ENCODE assay signal across 8 cellular contexts in genomic region chr1:112466078-112466660, GRCh38. TPM values are rescaled to one million over a fixed set of nuclear protein-coding genes. Genes with fewer than 3 reads are reported as not detected.
DNase-seq lines count a peak whose midpoint lies in the region; ATAC-seq and TF ChIP-seq lines count a peak whose summit lies in the region.

No MANE protein-coding gene starts in this region.

- 29% methylated on average over 10 of the region's 31 CpGs for WGBS in SK-N-SH (ENCODE audit: low lambda C conversion rate)
- 0 to 2% (median 1%) methylated on average over 31 of the region's 31 CpGs for WGBS in ovary, 3 donors
- WGBS in thymus, result 4% methylated on average over 31 of the region's 31 CpGs

- H4K20me1 ChIP-seq in SK-N-SH (ENCODE audit: insufficient read depth), result no peaks in the 10 kb centered on the region

- peak; percentile 87 for DNase-seq in GM10248 (ENCODE audit: extremely low spot score)
- peak; percentile 81 for DNase-seq in NCI-H1048 (lab: John Stamatoyannopoulos, UW)
- DNase-seq in SK-N-SH, result peak; percentile 85
- peak; percentile 86 to 90 for DNase-seq in activated naive CD4-positive, alpha-beta T cell treated with anti-CD3 and anti-CD28 coated beads, Interleukin-2, amount 50 U/mL, for 72 hours (ENCODE audit: low spot score in 2 of 2)
- DNase-seq in glomerular visceral epithelial cell (ENCODE audit: extremely low spot score), result peak; percentile 93
- peak; percentile 96 to 98 (median 96) for DNase-seq in ovary

- CTCF ChIA-PET in GM10248 (lab: Yijun Ruan, JAX) (interaction anchor here (0.7 to 7.7 kb wide), 36 partner anchors 9 to 250 kb away, joined by 3 to 76 read pairs (median 4); partner anchors contain the start of genes CTTNBP2NL and PPM1J), SK-N-SH (lab: Yijun Ruan, JAX) (interaction anchor here (0.6 to 12.9 kb wide), 33 partner anchors 9 to 671 kb away, joined by 3 to 154 read pairs (median 4); partner anchors contain the start of genes CTTNBP2NL and MOV10)

- peak overlapping the region; percentile 37 to 80 for H3K27ac Mint-ChIP-seq in activated naive CD4-positive, alpha-beta T cell treated with anti-CD3 and anti-CD28 coated beads, Interleukin-2, amount 50 U/mL, for 72 hours

- H3K4me2 ChIP-seq in SK-N-SH, result peak overlapping the region; percentile 41; the same call in 1 of the 2 replicates

- H3K4me3 ChIP-seq in SK-N-SH (ENCODE audit: low read depth in 2 of 2, low read length in 1 of 2) (peak overlapping the region; percentile 24 to 35; a peak in 3 of 4 replicates), ovary (peak overlapping the region; percentile 30), thymus (ENCODE audit: low read length) (peak overlapping the region; percentile 30)

- peak; percentile 45 for TF ChIP-seq POLR2A in ovary (IDR thresholded peaks at IDR 0.05)

- intact Hi-C loops in ovary (cut with DNase I), result loop anchor here (1.0 to 5.0 kb wide), 2 partner anchors 74 to 75 kb away; no protein-coding TSS in a partner anchor

- ATAC-seq in HG02588 (IDR thresholded peaks at IDR 0.05; ENCODE audit: unreplicated experiment), result peak; percentile 89
- ATAC-seq in activated naive CD4-positive, alpha-beta T cell treated with anti-CD3 and anti-CD28 coated beads, Interleukin-2, amount 50 U/mL, for 72 hours, result peak; percentile 97 to 98

- peak overlapping the region; percentile 74; the same call in 1 of the 2 replicates for H2AFZ ChIP-seq in SK-N-SH (ENCODE audit: low read depth)

- TF ChIP-seq RAD21 in SK-N-SH (IDR thresholded peaks at IDR 0.05; ENCODE audit: low read length), result peak; percentile 79

- peaks cover 20% of the 10 kb centered on the region for H3F3A ChIP-seq in SK-N-SH (replicated peaks; ENCODE audit: insufficient read depth)

- H3K9me3 ChIP-seq in SK-N-SH (no peaks in the 10 kb centered on the region), ovary (no peaks in the 10 kb centered on the region), thymus (ENCODE audit: control insufficient read depth) (no peaks in the 10 kb centered on the region)

- H3K9me3 Mint-ChIP-seq in activated naive CD4-positive, alpha-beta T cell treated with anti-CD3 and anti-CD28 coated beads, Interleukin-2, amount 50 U/mL, for 72 hours, result no peaks in the 10 kb centered on the region

- TF ChIP-seq CTCF in GM10248 (IDR thresholded peaks at IDR 0.05; ENCODE audit: control extremely low read depth, extremely low read depth, low read depth, missing control alignments) (peak; percentile 87), SK-N-SH (IDR thresholded peaks at IDR 0.05) (peak; percentile 80), ovary (IDR thresholded peaks at IDR 0.05) (peak; percentile 86 to 95 (median 93))

- peaks cover 6 to 9% of the 10 kb centered on the region in 2 experiments; a peak in 2 of 4 replicates for H3K4me1 ChIP-seq in SK-N-SH (ENCODE audit: control insufficient read depth in 1 of 2, insufficient read depth in 2 of 2, low read depth in 1 of 2, low read length in 1 of 2)
- no peaks in the 10 kb centered on the region for H3K4me1 ChIP-seq in ovary (ENCODE audit: insufficient read depth)
- no peaks in the 10 kb centered on the region for H3K4me1 ChIP-seq in thymus (ENCODE audit: control insufficient read depth, insufficient read depth, low read length)

- POLR2A ChIA-PET in GM10248 (lab: Yijun Ruan, JAX) (no interaction called here), SK-N-SH (lab: Yijun Ruan, JAX) (interaction anchor here (0.6 to 0.7 kb wide), 3 partner anchors 74 to 276 kb away, joined by 3 to 4 read pairs (median 4); no protein-coding TSS in a partner anchor)

- H3K36me3 ChIP-seq in SK-N-SH (replicated peaks in 1 of 2; ENCODE audit: control insufficient read depth in 1 of 2, insufficient read depth in 2 of 2, low read length in 1 of 2), result peaks cover 0 to 3% of the 10 kb centered on the region in 2 experiments
- no peaks in the 10 kb centered on the region for H3K36me3 ChIP-seq in ovary
- H3K36me3 ChIP-seq in thymus (ENCODE audit: control insufficient read depth, insufficient read depth), result no peaks in the 10 kb centered on the region

- H3K9ac ChIP-seq in SK-N-SH, result peak overlapping the region; percentile 40; the same call in 1 of the 2 replicates

- TF ChIP-seq EP300 in SK-N-SH (IDR thresholded peaks at IDR 0.05; ENCODE audit: borderline replicate concordance in 1 of 2, low read depth in 1 of 2, low read length in 1 of 2), result no peak
- no peak for TF ChIP-seq EP300 in ovary (IDR thresholded peaks at IDR 0.05)

- H3K27ac ChIP-seq in SK-N-SH (ENCODE audit: low read depth in 2 of 2, low read length in 1 of 2) (peak overlapping the region in 1 of 2 experiments; percentile 15; a peak in 1 of 4 replicates), ovary (peak overlapping the region; percentile 43 to 48), thymus (ENCODE audit: low read depth) (no peak overlapping the region)

- H3K27me3 ChIP-seq in SK-N-SH (ENCODE audit: insufficient read depth) (no peaks in the 10 kb centered on the region), ovary (no peaks in the 10 kb centered on the region), thymus (ENCODE audit: control insufficient read depth, insufficient read depth) (no peaks in the 10 kb centered on the region)

- H3K9me2 ChIP-seq in SK-N-SH, result no peaks in the 10 kb centered on the region

- no peaks in the 10 kb centered on the region for H3K79me2 ChIP-seq in SK-N-SH (ENCODE audit: insufficient read depth)

- no peaks in the 10 kb centered on the region for H3K36me3 Mint-ChIP-seq in activated naive CD4-positive, alpha-beta T cell treated with anti-CD3 and anti-CD28 coated beads, Interleukin-2, amount 50 U/mL, for 72 hours

TF ChIP-seq in SK-N-SH, 30 proteins besides CTCF, POLR2A, EP300 and RAD21:
- TF ChIP-seq RFX5 (IDR thresholded peaks at IDR 0.05; ENCODE audit: low read length) (no peak), SMC3 (IDR thresholded peaks at IDR 0.05; ENCODE audit: low read depth, low read length) (peak; percentile 94), USF1 (IDR thresholded peaks at IDR 0.05; ENCODE audit: borderline replicate concordance, low read depth) (no peak), FOXJ3 (CRISPR knock-in tag; IDR thresholded peaks at IDR 0.05) (0 out of 2 replicates have a peak, but pooled peaks have one; percentile 45), MXI1 (IDR thresholded peaks at IDR 0.05; ENCODE audit: low read depth, low read length) (peak; percentile 98), CHD2 (IDR thresholded peaks at IDR 0.05; ENCODE audit: low read length, partially characterized antibody) (peak; percentile 58), NFIC (IDR thresholded peaks at IDR 0.05; ENCODE audit: borderline replicate concordance) (peak; percentile 75), TEAD4 (IDR thresholded peaks at IDR 0.05; ENCODE audit: borderline replicate concordance, insufficient read depth) (no peak), ELF1 (IDR thresholded peaks at IDR 0.05) (no peak), YY1 (IDR thresholded peaks at IDR 0.05; ENCODE audit: low read depth) (peak; percentile 43; the same call in 1 of the 2 replicates), MAX (IDR thresholded peaks at IDR 0.05; ENCODE audit: low read depth) (peak; percentile 99), SIN3A (IDR thresholded peaks at IDR 0.05; ENCODE audit: borderline replicate concordance, low read depth, low read length) (peak; percentile 84; the same call in 1 of the 2 replicates), TCF12 (IDR thresholded peaks at IDR 0.05) (peak; percentile 35; the same call in 1 of the 2 replicates), JUND (IDR thresholded peaks at IDR 0.05) (no peak), POLR2AphosphoS5 (IDR thresholded peaks at IDR 0.05; ENCODE audit: low read depth, low read length) (0 out of 2 replicates have a peak, but pooled peaks have one; percentile 30)

RNA-seq across cellular contexts. Expression of gene WNT2B, which starts 42.6 kb away (rescaled TPM):
- polyA plus RNA-seq in SK-N-SH (2012; rRNA removed), result 3.4 and 4.3 TPM in 2 replicates
- 2.4 and 2.9 TPM in 2 replicates for polyA plus RNA-seq in SK-N-SH (2012; cell fraction: cytosol; rRNA removed)
- polyA plus RNA-seq in SK-N-SH (2012; cell fraction: nucleus; rRNA removed), result 6.6 and 7.5 TPM in 2 replicates
- total RNA-seq in activated naive CD4-positive, alpha-beta T cell treated with anti-CD3 and anti-CD28 coated beads, Interleukin-2, amount 50 U/mL, for 72 hours, result under 1 TPM; 0.11 to 0.16 TPM
- total RNA-seq in ovary, result 10 to 100 TPM; 13.8 to 57.3 (median 45.1) TPM
- polyA plus RNA-seq in ovary, result 10 to 100 TPM; 12.8 to 13.0 TPM
- 0.64 TPM for polyA plus RNA-seq in thymus
